8 cellular contexts compared by ENCODE assay signal in the genomic region with DNA sequence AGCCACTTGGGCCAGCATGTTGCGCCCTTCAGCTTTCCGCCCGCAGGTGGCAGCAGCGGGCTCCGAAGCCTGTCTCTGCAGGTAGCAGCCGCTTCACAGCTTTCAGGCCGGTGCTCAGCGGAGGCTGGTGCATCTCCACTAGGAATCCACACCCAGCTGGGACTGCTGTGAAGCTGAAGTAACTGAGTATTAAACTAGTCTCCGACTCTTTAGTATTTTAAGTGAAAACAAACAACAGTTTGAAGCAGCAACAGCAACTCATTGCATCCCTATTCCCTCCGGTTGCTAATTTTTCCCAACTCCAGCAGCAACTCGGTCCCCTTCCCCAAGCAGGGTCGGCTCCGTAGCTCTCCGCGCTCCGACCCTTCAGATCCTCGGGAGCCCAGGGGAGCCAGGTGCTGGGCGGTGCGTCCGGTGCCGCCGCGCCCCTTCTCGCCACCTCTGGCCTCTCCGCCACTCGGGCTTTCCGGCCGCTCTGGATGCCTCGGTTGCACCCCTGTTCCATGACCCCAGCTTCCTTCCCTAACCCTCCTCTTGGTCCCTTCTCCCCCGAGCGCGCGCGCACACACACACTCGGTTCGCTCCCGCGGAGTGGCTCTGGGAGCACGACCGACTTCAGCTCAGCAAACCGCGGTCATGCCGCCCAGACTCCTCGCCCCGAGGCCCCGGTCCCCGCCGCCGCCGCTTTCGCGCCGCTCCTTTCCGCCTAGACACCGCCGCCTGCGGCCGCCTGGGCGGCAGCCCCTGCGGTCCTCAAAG. TPM values are rescaled to one million over a fixed set of nuclear protein-coding genes. Genes with fewer than 3 reads are reported as not detected.
DNase-seq lines count a peak whose midpoint lies in the region; ATAC-seq and TF ChIP-seq lines count a peak whose summit lies in the region.

No MANE protein-coding gene starts in this region.

- peak; percentile 94 for DNase-seq in DMS53 (lab: John Stamatoyannopoulos, UW)
- DNase-seq in OCI-M2 (lab: John Stamatoyannopoulos, UW; ENCODE audit: unreplicated experiment): peak; percentile 73
- DNase-seq in activated T-helper 2 cell treated with anti-CD3 and anti-CD28 coated beads, Interferon-gamma antibody, Interleukin-2, Interleukin-4, amounts not matched to agents 10 μg/mL and 5 μg/mL and 100 μg/mL, durations not matched to agents 14 hours and 24 hours and 36 hours (ENCODE audit: low spot score): peak; percentile 52
- DNase-seq in fibroblast of the aortic adventitia (ENCODE audit: low read depth): peak; percentile 69
- peak in 9 of 10 donors; percentile 13 to 65 (median 32) for DNase-seq in naive thymus-derived CD8-positive, alpha-beta T cell
- DNase-seq in stimulated activated naive CD8-positive, alpha-beta T cell treated with anti-CD3 and anti-CD28 coated beads, Interleukin-15, amount 100 ng/mL, for 72 hours: peak; percentile 66 to 68

- peak; percentile 95 for TF ChIP-seq CTCF in fibroblast of the aortic adventitia (IDR thresholded peaks at IDR 0.05; ENCODE audit: insufficient read depth, low read length)

- no peaks in the 10 kb centered on the region for H3K36me3 Mint-ChIP-seq in IgD-negative memory B cell
- H3K36me3 Mint-ChIP-seq in activated T-helper 2 cell treated with anti-CD3 and anti-CD28 coated beads, Interferon-gamma antibody, Interleukin-2, Interleukin-4, amounts not matched to agents 10 μg/mL and 5 μg/mL and 100 μg/mL, durations not matched to agents 14 hours and 24 hours and 36 hours (ENCODE audit: low read depth): no peaks in the 10 kb centered on the region
- peaks cover 0 to 2% (median 0%) of the 10 kb centered on the region in 3 donors for H3K36me3 Mint-ChIP-seq in naive thymus-derived CD8-positive, alpha-beta T cell

- POLR2A ChIA-PET in naive thymus-derived CD8-positive, alpha-beta T cell (lab: Charles Lee): no interaction called here

- H3K4me3 ChIP-seq in fibroblast of the aortic adventitia (ENCODE audit: low read depth, low read length): peak overlapping the region; percentile 55

- peaks cover 0 to 8% (median 2%) of the 10 kb centered on the region in 3 donors for H3K4me1 Mint-ChIP-seq in IgD-negative memory B cell
- H3K4me1 Mint-ChIP-seq in activated T-helper 2 cell treated with anti-CD3 and anti-CD28 coated beads, Interferon-gamma antibody, Interleukin-2, Interleukin-4, amounts not matched to agents 10 μg/mL and 5 μg/mL and 100 μg/mL, durations not matched to agents 14 hours and 24 hours and 36 hours (ENCODE audit: low read depth): peaks cover 8% of the 10 kb centered on the region
- H3K4me1 Mint-ChIP-seq in naive thymus-derived CD8-positive, alpha-beta T cell: peaks cover 3 to 16% (median 13%) of the 10 kb centered on the region in 4 donors
- H3K4me1 Mint-ChIP-seq in stimulated activated naive CD8-positive, alpha-beta T cell treated with anti-CD3 and anti-CD28 coated beads, Interleukin-15, amount 100 ng/mL, for 72 hours: peaks cover 14% of the 10 kb centered on the region

- H3K27ac Mint-ChIP-seq in IgD-negative memory B cell: peak overlapping the region in 1 of 3 donors; percentile 39
- H3K27ac Mint-ChIP-seq in activated T-helper 2 cell treated with anti-CD3 and anti-CD28 coated beads, Interferon-gamma antibody, Interleukin-2, Interleukin-4, amounts not matched to agents 10 μg/mL and 5 μg/mL and 100 μg/mL, durations not matched to agents 14 hours and 24 hours and 36 hours: no peak overlapping the region
- H3K27ac Mint-ChIP-seq in naive thymus-derived CD8-positive, alpha-beta T cell: no peak overlapping the region
- no peak overlapping the region for H3K27ac Mint-ChIP-seq in stimulated activated naive CD8-positive, alpha-beta T cell treated with anti-CD3 and anti-CD28 coated beads, Interleukin-15, amount 100 ng/mL, for 72 hours

- peak; percentile 95 for ATAC-seq in GM21619 (IDR thresholded peaks at IDR 0.05; ENCODE audit: unreplicated experiment)
- ATAC-seq in naive thymus-derived CD8-positive, alpha-beta T cell: peak; percentile 59 to 70
- peak; percentile 89 for ATAC-seq in stimulated activated naive CD8-positive, alpha-beta T cell treated with anti-CD3 and anti-CD28 coated beads, Interleukin-15, amount 100 ng/mL, for 72 hours

- intact Hi-C loops in activated T-helper 2 cell treated with anti-CD3 and anti-CD28 coated beads, Interferon-gamma antibody, Interleukin-2, Interleukin-4, amounts not matched to agents 10 μg/mL and 5 μg/mL and 100 μg/mL, durations not matched to agents 14 hours and 24 hours and 36 hours (cut with micrococcal nuclease): loop anchor here (5.0 to 10.0 kb wide), 2 partner anchors 1052 to 1309 kb away; no protein-coding TSS in a partner anchor

- H3K9me3 Mint-ChIP-seq in IgD-negative memory B cell: no peaks in the 10 kb centered on the region
- no peaks in the 10 kb centered on the region for H3K9me3 Mint-ChIP-seq in activated T-helper 2 cell treated with anti-CD3 and anti-CD28 coated beads, Interferon-gamma antibody, Interleukin-2, Interleukin-4, amounts not matched to agents 10 μg/mL and 5 μg/mL and 100 μg/mL, durations not matched to agents 14 hours and 24 hours and 36 hours
- H3K9me3 Mint-ChIP-seq in naive thymus-derived CD8-positive, alpha-beta T cell: no peaks in the 10 kb centered on the region
- H3K9me3 Mint-ChIP-seq in stimulated activated naive CD8-positive, alpha-beta T cell treated with anti-CD3 and anti-CD28 coated beads, Interleukin-15, amount 100 ng/mL, for 72 hours: no peaks in the 10 kb centered on the region

- H3K4me3 Mint-ChIP-seq in IgD-negative memory B cell: peak overlapping the region in 3 of 4 donors; percentile 45 to 86 (median 69)
- peak overlapping the region; percentile 58 for H3K4me3 Mint-ChIP-seq in activated T-helper 2 cell treated with anti-CD3 and anti-CD28 coated beads, Interferon-gamma antibody, Interleukin-2, Interleukin-4, amounts not matched to agents 10 μg/mL and 5 μg/mL and 100 μg/mL, durations not matched to agents 14 hours and 24 hours and 36 hours (ENCODE audit: low read depth)
- H3K4me3 Mint-ChIP-seq in naive thymus-derived CD8-positive, alpha-beta T cell: peak overlapping the region; percentile 30 to 77 (median 58)
- H3K4me3 Mint-ChIP-seq in stimulated activated naive CD8-positive, alpha-beta T cell treated with anti-CD3 and anti-CD28 coated beads, Interleukin-15, amount 100 ng/mL, for 72 hours: peak overlapping the region; percentile 68 to 84

- peaks cover 27% of the 10 kb centered on the region for H3K27me3 Mint-ChIP-seq in IgD-negative memory B cell
- H3K27me3 Mint-ChIP-seq in activated T-helper 2 cell treated with anti-CD3 and anti-CD28 coated beads, Interferon-gamma antibody, Interleukin-2, Interleukin-4, amounts not matched to agents 10 μg/mL and 5 μg/mL and 100 μg/mL, durations not matched to agents 14 hours and 24 hours and 36 hours (ENCODE audit: low read depth): peaks cover 32% of the 10 kb centered on the region
- H3K27me3 Mint-ChIP-seq in naive thymus-derived CD8-positive, alpha-beta T cell: peaks cover 21 to 43% (median 32%) of the 10 kb centered on the region in 5 donors
- peaks cover 43% of the 10 kb centered on the region for H3K27me3 Mint-ChIP-seq in stimulated activated naive CD8-positive, alpha-beta T cell treated with anti-CD3 and anti-CD28 coated beads, Interleukin-15, amount 100 ng/mL, for 72 hours

RNA-seq across cellular contexts. Expression of gene NKAIN2, which starts 0.8 kb away (rescaled TPM):
- polyA plus RNA-seq in IgD-negative memory B cell: not detected
- total RNA-seq in activated T-helper 2 cell treated with anti-CD3 and anti-CD28 coated beads, Interferon-gamma antibody, Interleukin-2, Interleukin-4, amounts not matched to agents 10 μg/mL and 5 μg/mL and 100 μg/mL, durations not matched to agents 14 hours and 24 hours and 36 hours: not detected in 2 replicates
- total RNA-seq in fibroblast of the aortic adventitia (ENCODE audit: low replicate concordance): under 0.01 TPM in 1 of 2 replicates, not detected in the other
- total RNA-seq in naive thymus-derived CD8-positive, alpha-beta T cell: not detected
- not detected for polyA plus RNA-seq in naive thymus-derived CD8-positive, alpha-beta T cell

Comparison
In these comparisons a context has a peak if more than half of its experiments do, and no peak if none do; other contexts are left out.
1. Peak in every context shown above with its lines: DNase-seq, ATAC-seq and H3K4me3 ChIP-seq.
2. DNase-seq: peak in every context shown above with its lines; median percentile 94 in DMS53; 73 in OCI-M2; 69 in fibroblast of the aortic adventitia; 67 in stimulated activated naive CD8-positive, alpha-beta T cell treated with anti-CD3 and anti-CD28 coated beads, Interleukin-15, amount 100 ng/mL, for 72 hours; 52 in activated T-helper 2 cell treated with anti-CD3 and anti-CD28 coated beads, Interferon-gamma antibody, Interleukin-2, Interleukin-4, amounts not matched to agents 10 μg/mL and 5 μg/mL and 100 μg/mL, durations not matched to agents 14 hours and 24 hours and 36 hours; 32 in naive thymus-derived CD8-positive, alpha-beta T cell.